Comparison of ENCODE assay signal across 21 cellular contexts in the genomic region with DNA sequence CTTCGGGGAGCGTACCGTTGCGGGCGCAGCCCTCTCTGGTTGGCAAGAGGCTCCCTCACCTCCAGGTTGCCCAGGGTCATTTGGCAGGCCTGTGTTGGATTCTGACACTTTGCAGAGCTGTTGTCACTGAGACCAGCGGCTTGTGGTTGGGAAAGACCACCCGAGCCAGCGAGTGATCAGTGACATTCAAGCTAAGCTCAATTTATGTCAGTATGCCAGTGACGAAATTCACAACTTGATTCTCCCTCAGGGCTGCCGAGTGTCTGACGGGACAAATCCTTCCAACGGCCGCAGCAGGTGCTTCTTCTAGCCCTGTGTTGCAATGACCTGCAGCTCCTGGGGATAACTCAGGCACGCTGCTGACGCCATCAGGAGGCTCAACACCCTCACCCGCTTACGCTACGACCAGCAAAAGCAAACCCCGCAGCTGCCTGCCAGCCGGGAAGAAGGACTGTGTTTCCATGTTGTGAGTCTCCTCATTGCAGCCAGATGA. TPM values are rescaled to one million over a fixed set of nuclear protein-coding genes. Genes with fewer than 3 reads are reported as not detected.
DNase-seq lines count a peak whose midpoint lies in the region; ATAC-seq and TF ChIP-seq lines count a peak whose summit lies in the region.
"Had no signal": no experiment of that assay in that cellular context is flagged by ENCODE, and none has a peak within 500 bp of the region (broad histone marks: within the 10 kb centered on the region; RNA-seq: fewer than 3 reads in every experiment).

No MANE protein-coding gene starts in this region.

- H3K27ac ChIP-seq in caudate nucleus (ENCODE audit: low read depth, low read length) (peak overlapping the region; percentile 64), layer of hippocampus (ENCODE audit: low read depth, low read length) (peak overlapping the region; percentile 21), uterus (no peak overlapping the region)
- H3K27ac ChIP-seq: BLaER1 had no signal

- H3K36me3 ChIP-seq in uterus = no peaks in the 10 kb centered on the region
- H3K36me3 ChIP-seq: BLaER1 had no signal

- no peaks in the 10 kb centered on the region for H3K4me1 ChIP-seq in uterus
- H3K4me1 ChIP-seq: BLaER1 had no signal

- peak in 10 of 61 donors; percentile 4 to 65 (median 18) for DNase-seq in caudate nucleus (lab: John Stamatoyannopoulos, UW)
- peak; percentile 19 for DNase-seq in pons (ENCODE audit: low spot score)
- DNase-seq in uterus = no peak
- DNase-seq in SW480 (ENCODE audit: low spot score) = no peak
- no peak for DNase-seq in activated effector memory CD4-positive, alpha-beta T cell treated with Interleukin-2 at 50 U/mL for 16 hours
- DNase-seq: DMS79 treated with DMSO at 0.1 percent for 48 hours, GOT3, HFFc6, IMR-90, NCI-H1105 treated with DMSO at 0.1 percent for 48 hours, NCI-H1694 treated with DMSO at 0.1 percent for 48 hours, NCI-H2107, NCI-H2227 treated with DMSO at 0.1 percent for 48 hours, NCI-H524 treated with DMSO at 0.1 percent for 48 hours had no signal

- no peak for ATAC-seq in HG03175 (IDR thresholded peaks at IDR 0.05; ENCODE audit: unreplicated experiment)

- no peak overlapping the region for H3K4me3 ChIP-seq in uterus
- H3K4me3 ChIP-seq: BLaER1 had no signal

- TF ChIP-seq CTCF in uterus (IDR thresholded peaks at IDR 0.05) = no peak

- no peaks in the 10 kb centered on the region for H3K9me3 ChIP-seq in uterus
- H3K9me3 ChIP-seq: BLaER1 had no signal

- intact Hi-C loops in uterus (cut with DNase I; ENCODE audit: low total_unique reads) = no loop called here

- H3K27me3 ChIP-seq in layer of hippocampus (ENCODE audit: control insufficient read depth, insufficient read depth, low read length) (no peaks in the 10 kb centered on the region), uterus (no peaks in the 10 kb centered on the region)
- H3K27me3 ChIP-seq: BLaER1 had no signal

- TF ChIP-seq POLR2A in uterus (IDR thresholded peaks at IDR 0.05) = no peak

RNA-seq across cellular contexts. Expression of a gene that starts 16.9 kb away (rescaled TPM):
- under 1 TPM in 1 of 4 donors, not detected in 3; 0.21 TPM for total RNA-seq in uterus
- total RNA-seq: G401, HFFc6, HT-29, IMR-90, LHCN-M2, SK-MEL-5 had no signal

Comparison
In these comparisons a context has a peak if more than half of its experiments do, and no peak if none do; other contexts are left out.
1. H3K27ac ChIP-seq: peak in caudate nucleus (single experiment) and layer of hippocampus (single experiment); none in uterus (0 of 2).